In the genomic region with DNA sequence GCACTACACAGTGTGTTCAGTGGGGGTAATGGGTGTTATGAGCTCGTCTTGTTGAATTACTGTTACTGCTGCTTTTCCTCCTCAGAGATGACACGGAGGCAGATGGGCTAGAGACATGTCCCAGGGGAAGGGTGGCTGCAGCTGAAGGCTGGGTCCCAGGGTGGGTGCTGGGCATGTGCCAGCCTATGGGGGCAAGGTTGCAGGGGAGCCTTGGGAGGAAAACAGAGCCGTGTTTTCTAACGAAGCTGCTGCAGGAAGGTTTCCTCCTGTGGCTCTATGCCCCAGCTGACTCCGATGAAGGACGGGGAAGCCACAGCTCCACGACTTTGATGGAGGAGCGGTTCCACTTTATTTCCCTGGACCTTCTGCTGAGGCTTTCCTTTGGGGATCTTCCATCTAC, we compare ENCODE assay signal across 23 cellular contexts. TPM values are rescaled to one million over a fixed set of nuclear protein-coding genes. Genes with fewer than 3 reads are reported as not detected.
"Had no signal": no experiment of that assay in that cellular context is flagged by ENCODE, and none has a peak within 500 bp of the region (broad histone marks: within the 10 kb centered on the region; RNA-seq: fewer than 3 reads in every experiment).

No MANE protein-coding gene starts in this region.

- DNase-seq: KBM-7, MV-4-11, NCI-H1048, NCI-H1105, NCI-H1417, NCI-H1436 treated with DMSO at 0.1 percent for 48 hours, NCI-H1694, NCI-H187 treated with DMSO at 0.1 percent for 48 hours, NCI-H2029 treated with DMSO at 0.1 percent for 48 hours, NCI-H226, NCI-H446, NCI-H510A, NCI-H524 treated with DMSO at 0.1 percent for 48 hours, NCI-H69, NCI-H774, Right ventricle myocardium superior, RPMI8226, SIG-M5, SK-N-SH had no signal

- H3K27ac ChIP-seq: HL-60, SJSA1 had no signal

- H3K4me3 ChIP-seq: SJSA1 had no signal

- H3K9me3 ChIP-seq: SJSA1, SK-N-SH had no signal

- H3K9ac ChIP-seq: SK-N-SH had no signal

- H3K4me2 ChIP-seq: SK-N-SH had no signal

- H3K27me3 ChIP-seq: SJSA1 had no signal

RNA-seq across cellular contexts. Expression of a gene that starts 42.4 kb away (rescaled TPM):
- total RNA-seq: LHCN-M2, MCF 10A had no signal
- polyA plus RNA-seq: SK-N-SH had no signal

RNA-seq across cellular contexts. Expression of a gene that starts 53.6 kb away (rescaled TPM):
- total RNA-seq: MCF 10A, Right ventricle myocardium superior had no signal
